10 cellular contexts compared by ENCODE assay signal in genomic region chr7:111756687-111757178, GRCh38.
DNase-seq lines count a peak whose midpoint lies in the region; ATAC-seq and TF ChIP-seq lines count a peak whose summit lies in the region.
"Had no signal": no experiment of that assay in that cellular context is flagged by ENCODE, and none has a peak within 500 bp of the region (broad histone marks: within the 10 kb centered on the region; RNA-seq: fewer than 3 reads in every experiment).

No MANE protein-coding gene starts in this region.

- H3K4me3 ChIP-seq in WI38 (ENCODE audit: low read depth, low read length) (peak overlapping the region; percentile 32), left ventricle myocardium inferior (peak overlapping the region; percentile 5)

- no peak for ATAC-seq in GM18502 (IDR thresholded peaks at IDR 0.05; ENCODE audit: poor library complexity, unreplicated experiment)
- ATAC-seq: natural killer cell treated with Interleukin-12 subunit alpha and Interleukin-12 subunit beta and Interleukin-15 and Interleukin-18, amount 100 ng/mL, for 72 hours had no signal

- intact Hi-C loops in left ventricle myocardium inferior (cut with micrococcal nuclease): loop anchor here (10.0 kb wide), 2 partner anchors 658 to 738 kb away; no protein-coding TSS in a partner anchor
- intact Hi-C loops in posterior cingulate gyrus (cut with DNase I): loop anchor here (10.0 kb wide), 1 partner anchor 448 kb away; the partner anchor contains the start of genes DOCK4 and ZNF277

- H3K4me1 ChIP-seq in left ventricle myocardium inferior: no peaks in the 10 kb centered on the region

- in situ Hi-C loops in G401 (cut with HindIII; ENCODE audit: low sequenced_read_pairs): no loop called here

- DNase-seq in G401 (ENCODE audit: low spot score) (peak; percentile 69), left ventricle myocardium inferior (peak; percentile 73), posterior cingulate gyrus (peak; percentile 76 to 98 (median 84)), SW 1271 (lab: John Stamatoyannopoulos, UW) (no peak)
- no peak for DNase-seq in stimulated activated CD4-positive, alpha-beta T cell treated with anti-CD3 and anti-CD28 coated beads, Interleukin-12 subunit alpha, Interleukin-12 subunit beta, amount 100 ng/mL, for 4 hours
- no peak for DNase-seq in activated CD4-positive, CD25-positive, alpha-beta regulatory T cell treated with anti-CD3 and anti-CD28 coated beads, Interleukin-2, amount 50 U/mL, for 72 hours
- DNase-seq: activated naive CD4-positive, alpha-beta T cell treated with anti-CD3 and anti-CD28 coated beads for 36 hours had no signal

- no peaks in the 10 kb centered on the region for H3K9me3 ChIP-seq in left ventricle myocardium inferior (replicated peaks)

- H3K36me3 ChIP-seq in left ventricle myocardium inferior: peaks cover 47% of the 10 kb centered on the region

- TF ChIP-seq CTCF in WI38 (IDR thresholded peaks at IDR 0.05; ENCODE audit: low read depth, low read length) (no peak), left ventricle myocardium inferior (IDR thresholded peaks at IDR 0.05; ENCODE audit: borderline replicate concordance) (no peak)

- H3K27me3 ChIP-seq in left ventricle myocardium inferior (ENCODE audit: low read depth): no peaks in the 10 kb centered on the region

- H3K27ac ChIP-seq in left ventricle myocardium inferior (replicated peaks): no peak overlapping the region

Comparison
In these comparisons a context has a peak if more than half of its experiments do, and no peak if none do; other contexts are left out.
1. DNase-seq: peak in G401 (single experiment), left ventricle myocardium inferior (single experiment) and posterior cingulate gyrus (10 of 10); none in stimulated activated CD4-positive, alpha-beta T cell treated with anti-CD3 and anti-CD28 coated beads, Interleukin-12 subunit alpha, Interleukin-12 subunit beta, amount 100 ng/mL, for 4 hours (single experiment), activated CD4-positive, CD25-positive, alpha-beta regulatory T cell treated with anti-CD3 and anti-CD28 coated beads, Interleukin-2, amount 50 U/mL, for 72 hours (single experiment) and SW 1271 (0 of 2).